In genomic region chr9:90774682-90775081, GRCh38 we compare ENCODE assay signal across 9 cellular contexts. TPM values are rescaled to one million over a fixed set of nuclear protein-coding genes. Genes with fewer than 3 reads are reported as not detected.
DNase-seq lines count a peak whose midpoint lies in the region; ATAC-seq and TF ChIP-seq lines count a peak whose summit lies in the region.
"Had no signal": no experiment of that assay in that cellular context is flagged by ENCODE, and none has a peak within 500 bp of the region (broad histone marks: within the 10 kb centered on the region; RNA-seq: fewer than 3 reads in every experiment).

No MANE protein-coding gene starts in this region.

- H3K4me1 Mint-ChIP-seq in effector memory CD8-positive, alpha-beta T cell (ENCODE audit: low read depth in 2 of 2) = no peaks in the 10 kb centered on the region
- H3K4me1 Mint-ChIP-seq in HFFc6 (ENCODE audit: low read depth) = no peaks in the 10 kb centered on the region

- DNase-seq in effector memory CD8-positive, alpha-beta T cell = no peak
- no peak for DNase-seq in sciatic nerve (ENCODE audit: low spot score)
- DNase-seq in hypothalamus (lab: John Stamatoyannopoulos, UW) = no peak
- DNase-seq in HFFc6 = no peak
- no peak for DNase-seq in HuH-7.5 (ENCODE audit: low spot score)

- no peak for TF ChIP-seq CTCF in HFFc6 (IDR thresholded peaks at IDR 0.05)

- H3K36me3 Mint-ChIP-seq in effector memory CD8-positive, alpha-beta T cell (ENCODE audit: insufficient read depth) = no peaks in the 10 kb centered on the region
- no peaks in the 10 kb centered on the region for H3K36me3 Mint-ChIP-seq in HFFc6 (ENCODE audit: low read depth)

- intact Hi-C loops in sciatic nerve (cut with DNase I) = no loop called here

- H3K4me3 Mint-ChIP-seq in effector memory CD8-positive, alpha-beta T cell = no peak overlapping the region
- H3K4me3 Mint-ChIP-seq in HFFc6 = no peak overlapping the region

- H3K9me3 Mint-ChIP-seq in effector memory CD8-positive, alpha-beta T cell = no peaks in the 10 kb centered on the region
- H3K9me3 Mint-ChIP-seq in HFFc6 = no peaks in the 10 kb centered on the region; the same call in 1 of the 2 replicates

- ATAC-seq in GM18498 (IDR thresholded peaks at IDR 0.05; ENCODE audit: unreplicated experiment) (peak; percentile 86), GM21447 (IDR thresholded peaks at IDR 0.05; ENCODE audit: unreplicated experiment) (peak; percentile 89), HG03520 (IDR thresholded peaks at IDR 0.05; ENCODE audit: unreplicated experiment) (peak; percentile 63), sciatic nerve (no peak)
- ATAC-seq in effector memory CD8-positive, alpha-beta T cell (replicated peaks) = peak; percentile 21

- H3K27ac Mint-ChIP-seq in effector memory CD8-positive, alpha-beta T cell = no peak overlapping the region
- H3K27ac Mint-ChIP-seq in HFFc6 = no peak overlapping the region

- H3K27me3 Mint-ChIP-seq in effector memory CD8-positive, alpha-beta T cell = peaks cover 7 to 50% of the 10 kb centered on the region in 2 donors
- H3K27me3 Mint-ChIP-seq in HFFc6 (ENCODE audit: insufficient read depth) = no peaks in the 10 kb centered on the region

RNA-seq across cellular contexts. Expression of gene SYK, which starts 26.9 kb away (rescaled TPM):
- 25.6 TPM for total RNA-seq in sciatic nerve
- total RNA-seq in HFFc6 (2021; fragmentation: NEBNext Ultra II Directional; extraction: Animal tissue kit (Norgen Biotek cat#: 25700)) = not detected
- total RNA-seq: fibroblast of villous mesenchyme had no signal

Comparison
In these comparisons a context has a peak if more than half of its experiments do, and no peak if none do; other contexts are left out.
1. RNA of gene SYK, which starts 26.9 kb away (total RNA-seq): 25.6 TPM in sciatic nerve (single experiment); not detected in HFFc6; every median in the first group is over 10 times any median in the second.